In genomic region chrX:138939038-138939437, GRCh38 we compare ENCODE assay signal across 20 cellular contexts.
"Had no signal": no experiment of that assay in that cellular context is flagged by ENCODE, and none has a peak within 500 bp of the region (broad histone marks: within the 10 kb centered on the region; RNA-seq: fewer than 3 reads in every experiment).

No MANE protein-coding gene starts in this region.

- DNase-seq: caudate nucleus; colonic mucosa; dermis blood vessel endothelial cell; endodermal cell; glutamatergic neuron; kidney; left colon; lower lobe of right lung; midbrain; naive B cell; stimulated activated CD4-positive, alpha-beta T cell treated with anti-CD3 and anti-CD28 coated beads, Interleukin-2, amount 100 ng/mL, for 24 hours; stimulated activated naive CD4-positive, alpha-beta T cell; stomach; substantia nigra; trophoblast cell had no signal

- H3K79me2 ChIP-seq: hepatocyte had no signal

- H3K4me2 ChIP-seq: hepatocyte had no signal

- H3K9me3 ChIP-seq: colonic mucosa, gastroesophageal sphincter, lower lobe of right lung, stomach, thoracic aorta had no signal

- FAIRE-seq: endothelial cell of umbilical vein, kidney had no signal

- H3K27ac ChIP-seq: colonic mucosa, gastroesophageal sphincter, hepatocyte, lower lobe of right lung, skin epidermis, stomach, thoracic aorta had no signal

- ATAC-seq: gastroesophageal sphincter, left colon, lower lobe of right lung had no signal

- H3K4me1 ChIP-seq: colonic mucosa, gastroesophageal sphincter, lower lobe of right lung, stomach had no signal

- H3K27me3 ChIP-seq: colonic mucosa, gastroesophageal sphincter, hepatocyte, stomach had no signal

- H3K36me3 ChIP-seq: colonic mucosa, gastroesophageal sphincter, lower lobe of right lung, stomach, thoracic aorta had no signal

- H2AFZ ChIP-seq: hepatocyte had no signal

- H3K4me3 ChIP-seq: colonic mucosa, gastroesophageal sphincter, hepatocyte, lower lobe of right lung, skin epidermis, stomach, thoracic aorta had no signal
